Comparison of ENCODE assay signal across 1 cellular context in genomic region chr6:167306401-167306998, GRCh38.
TF ChIP-seq lines count a peak whose summit lies in the region.

No MANE protein-coding gene starts in this region.

TF ChIP-seq in H1, 55 proteins besides CTCF, POLR2A, EP300 and RAD21:
- no peak for TF ChIP-seq TAF1 (IDR thresholded peaks at IDR 0.05; ENCODE audit: low read depth, low read length)
- TF ChIP-seq EZH2 (IDR thresholded peaks at IDR 0.05; ENCODE audit: low read depth, low read length, severe bottlenecking), result no peak
- no peak for TF ChIP-seq BACH1 (IDR thresholded peaks at IDR 0.05; ENCODE audit: low read length)
- TF ChIP-seq RBBP5 (IDR thresholded peaks at IDR 0.05; ENCODE audit: borderline replicate concordance, low read depth, low read length), result no peak
- no peak for TF ChIP-seq SP4 (IDR thresholded peaks at IDR 0.05; ENCODE audit: low read length)
- TF ChIP-seq CREB1 (IDR thresholded peaks at IDR 0.05), result no peak
- no peak for TF ChIP-seq ASH2L (IDR thresholded peaks at IDR 0.05; ENCODE audit: low read length)
- no peak for TF ChIP-seq SP2 (IDR thresholded peaks at IDR 0.05; ENCODE audit: low read length)
- no peak for TF ChIP-seq RXRA (IDR thresholded peaks at IDR 0.05; ENCODE audit: insufficient read depth, low read depth, low read length)
- TF ChIP-seq FOSL1 (IDR thresholded peaks at IDR 0.05; ENCODE audit: insufficient read depth, low read depth, low read length), result no peak
